36 cellular contexts compared by ENCODE assay signal in the genomic region with DNA sequence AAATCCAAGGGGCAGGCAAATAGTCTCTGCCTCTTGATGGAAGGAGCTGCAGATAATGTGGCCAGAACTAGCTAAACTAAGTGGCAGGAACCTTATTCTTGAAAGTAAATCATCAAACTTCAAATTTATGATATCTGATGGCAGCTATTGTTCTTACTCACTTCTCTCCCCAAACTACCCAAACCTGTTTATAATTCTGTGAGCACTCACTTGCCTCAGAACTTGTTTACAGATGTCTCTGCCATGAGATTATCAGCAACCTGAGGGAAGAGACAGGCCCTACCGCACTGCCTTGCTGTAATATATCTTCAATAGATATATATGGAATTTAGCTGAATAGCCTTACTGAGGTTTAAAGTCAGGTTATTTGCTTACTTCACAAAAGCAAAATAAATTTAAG.
"Had no signal": no experiment of that assay in that cellular context is flagged by ENCODE, and none has a peak within 500 bp of the region (broad histone marks: within the 10 kb centered on the region; RNA-seq: fewer than 3 reads in every experiment).

No MANE protein-coding gene starts in this region.

- H3K36me3 Mint-ChIP-seq: activated CD4-positive, alpha-beta memory T cell treated with anti-CD3 and anti-CD28 coated beads for 36 hours; activated CD8-positive, alpha-beta memory T cell treated with anti-CD3 and anti-CD28 coated beads, Interleukin-2, amount 10 ng/mL, durations not matched to agents 7 days and 5 days; activated naive CD4-positive, alpha-beta T cell treated with anti-CD3 and anti-CD28 coated beads, Interleukin-2, amount 50 U/mL, for 24 hours had no signal

- H3K9me3 ChIP-seq: adrenal gland, body of pancreas, colonic mucosa, esophagus muscularis mucosa, gastrocnemius medialis, heart left ventricle had no signal

- ATAC-seq: activated CD4-positive, alpha-beta T cell treated with anti-CD3 and anti-CD28 coated beads for 36 hours; activated CD8-positive, alpha-beta memory T cell treated with anti-CD3 and anti-CD28 coated beads, Interleukin-2, amount 10 ng/mL, durations not matched to agents 7 days and 5 days; activated CD8-positive, alpha-beta T cell treated with anti-CD3 and anti-CD28 coated beads, Interleukin-2, amount 10 ng/mL, durations not matched to agents 7 days and 5 days; activated naive CD8-positive, alpha-beta T cell treated with anti-CD3 and anti-CD28 coated beads, Interleukin-2, amount 50 U/mL, for 24 hours; body of pancreas; foreskin keratinocyte; gastrocnemius medialis; heart left ventricle; T-helper 17 cell had no signal

- H3K27ac ChIP-seq: adrenal gland, body of pancreas, cardiac muscle cell, colonic mucosa, esophagus muscularis mucosa, foreskin keratinocyte, gastrocnemius medialis, heart left ventricle had no signal

- H3K9me3 Mint-ChIP-seq: activated CD4-positive, alpha-beta memory T cell treated with anti-CD3 and anti-CD28 coated beads for 36 hours; activated naive CD4-positive, alpha-beta T cell treated with anti-CD3 and anti-CD28 coated beads for 36 hours; activated naive CD4-positive, alpha-beta T cell treated with anti-CD3 and anti-CD28 coated beads, Interleukin-2, amount 50 U/mL, for 24 hours; activated naive CD8-positive, alpha-beta T cell treated with anti-CD3 and anti-CD28 coated beads, Interleukin-2, amount 50 U/mL, for 24 hours; activated T-helper 1 cell treated with anti-CD3 and anti-CD28 coated beads, Interleukin-12 subunit alpha, Interleukin-12 subunit beta, Interleukin-2, Interleukin-4 antibody, amounts not matched to agents 30 ng/mL and 10 ng/mL and 1 ng/mL, durations not matched to agents 14 hours and 24 hours and 36 hours; activated T-helper 2 cell treated with anti-CD3 and anti-CD28 coated beads, Interferon-gamma antibody, Interleukin-2, Interleukin-4, amounts not matched to agents 10 μg/mL and 5 μg/mL and 100 μg/mL, durations not matched to agents 14 hours and 24 hours and 36 hours; T-helper 2 cell treated with Interferon-gamma antibody and Interleukin-4, amounts not matched to agents 5 μg/mL and 100 μg/mL, for 36 hours had no signal

- H3K4me3 Mint-ChIP-seq: activated CD4-positive, alpha-beta memory T cell treated with anti-CD3 and anti-CD28 coated beads for 36 hours; activated CD4-positive, alpha-beta T cell treated with anti-CD3 and anti-CD28 coated beads for 36 hours; activated CD4-positive, alpha-beta T cell treated with anti-CD3 and anti-CD28 coated beads, Interleukin-2, amount 10 ng/mL, durations not matched to agents 24 days and 14 days; activated CD8-positive, alpha-beta memory T cell treated with anti-CD3 and anti-CD28 coated beads, Interleukin-2, amount 10 ng/mL, durations not matched to agents 7 days and 5 days; activated CD8-positive, alpha-beta T cell treated with anti-CD3 and anti-CD28 coated beads, Interleukin-2, amount 10 ng/mL, durations not matched to agents 7 days and 5 days; activated naive CD4-positive, alpha-beta T cell treated with anti-CD3 and anti-CD28 coated beads for 36 hours; activated naive CD4-positive, alpha-beta T cell treated with anti-CD3 and anti-CD28 coated beads, Interleukin-2, amount 50 U/mL, for 24 hours; activated naive CD8-positive, alpha-beta T cell treated with anti-CD3 and anti-CD28 coated beads for 36 hours; activated naive CD8-positive, alpha-beta T cell treated with anti-CD3 and anti-CD28 coated beads, Interleukin-2, amount 50 U/mL, for 24 hours; activated T-helper 1 cell treated with anti-CD3 and anti-CD28 coated beads, Interleukin-12 subunit alpha, Interleukin-12 subunit beta, Interleukin-2, Interleukin-4 antibody, amounts not matched to agents 30 ng/mL and 10 ng/mL and 1 ng/mL, durations not matched to agents 14 hours and 24 hours and 36 hours; T-helper 17 cell; T-helper 2 cell treated with Interferon-gamma antibody and Interleukin-4, amounts not matched to agents 5 μg/mL and 100 μg/mL, for 36 hours had no signal

- H3K27me3 ChIP-seq: adrenal gland, body of pancreas, colonic mucosa, esophagus muscularis mucosa, foreskin keratinocyte, heart left ventricle had no signal

- H3K36me3 ChIP-seq: adrenal gland, cardiac muscle cell, colonic mucosa, esophagus muscularis mucosa, gastrocnemius medialis had no signal

- FAIRE-seq: endometrium, endothelial cell of umbilical vein had no signal

- H3K27ac Mint-ChIP-seq: activated CD4-positive, alpha-beta memory T cell treated with anti-CD3 and anti-CD28 coated beads for 36 hours; activated CD4-positive, alpha-beta T cell treated with anti-CD3 and anti-CD28 coated beads for 36 hours; activated CD4-positive, alpha-beta T cell treated with anti-CD3 and anti-CD28 coated beads, Interleukin-2, amount 10 ng/mL, durations not matched to agents 24 days and 14 days; activated CD8-positive, alpha-beta memory T cell treated with anti-CD3 and anti-CD28 coated beads, Interleukin-2, amount 10 ng/mL, durations not matched to agents 7 days and 5 days; activated CD8-positive, alpha-beta T cell treated with anti-CD3 and anti-CD28 coated beads, Interleukin-2, amount 10 ng/mL, durations not matched to agents 7 days and 5 days; activated naive CD4-positive, alpha-beta T cell treated with anti-CD3 and anti-CD28 coated beads for 36 hours; activated naive CD4-positive, alpha-beta T cell treated with anti-CD3 and anti-CD28 coated beads, Interleukin-2, amount 50 U/mL, for 24 hours; activated naive CD8-positive, alpha-beta T cell treated with anti-CD3 and anti-CD28 coated beads for 36 hours; activated naive CD8-positive, alpha-beta T cell treated with anti-CD3 and anti-CD28 coated beads, Interleukin-2, amount 50 U/mL, for 24 hours; activated T-helper 1 cell treated with anti-CD3 and anti-CD28 coated beads, Interleukin-12 subunit alpha, Interleukin-12 subunit beta, Interleukin-2, Interleukin-4 antibody, amounts not matched to agents 30 ng/mL and 10 ng/mL and 1 ng/mL, durations not matched to agents 14 hours and 24 hours and 36 hours; activated T-helper 2 cell treated with anti-CD3 and anti-CD28 coated beads, Interferon-gamma antibody, Interleukin-2, Interleukin-4, amounts not matched to agents 10 μg/mL and 5 μg/mL and 100 μg/mL, durations not matched to agents 14 hours and 24 hours and 36 hours; T-helper 17 cell; T-helper 2 cell treated with Interferon-gamma antibody and Interleukin-4, amounts not matched to agents 5 μg/mL and 100 μg/mL, for 36 hours had no signal

- H3K4me3 ChIP-seq: adrenal gland, body of pancreas, cardiac muscle cell, colonic mucosa, esophagus muscularis mucosa, gastrocnemius medialis, heart left ventricle had no signal

- H3K4me1 ChIP-seq: adrenal gland, colonic mucosa, foreskin keratinocyte had no signal

- DNase-seq: activated CD4-positive, alpha-beta memory T cell treated with anti-CD3 and anti-CD28 coated beads for 36 hours; activated CD4-positive, alpha-beta T cell treated with anti-CD3 and anti-CD28 coated beads for 36 hours; activated CD4-positive, alpha-beta T cell treated with anti-CD3 and anti-CD28 coated beads, Interleukin-2, amount 10 ng/mL, durations not matched to agents 24 days and 14 days; activated CD4-positive, CD25-positive, alpha-beta regulatory T cell; activated CD4-positive, CD25-positive, alpha-beta regulatory T cell treated with anti-CD3 and anti-CD28 coated beads, Interleukin-2, amount 50 U/mL, for 72 hours; activated CD8-positive, alpha-beta memory T cell treated with anti-CD3 and anti-CD28 coated beads, Interleukin-2, amount 10 ng/mL, durations not matched to agents 7 days and 5 days; activated CD8-positive, alpha-beta memory T cell treated with anti-CD3 and anti-CD28 coated beads, Interleukin-2, amount 50 U/mL, for 4 hours; activated CD8-positive, alpha-beta T cell treated with anti-CD3 and anti-CD28 coated beads, Interleukin-2, amount 10 ng/mL, durations not matched to agents 7 days and 5 days; activated effector memory CD4-positive, alpha-beta T cell treated with anti-CD3 and anti-CD28 coated beads, Interleukin-2, amount 50 U/mL, for 16 hours; activated naive CD4-positive, alpha-beta T cell treated with anti-CD3 and anti-CD28 coated beads for 36 hours; activated naive CD8-positive, alpha-beta T cell treated with anti-CD3 and anti-CD28 coated beads for 36 hours; activated naive CD8-positive, alpha-beta T cell treated with anti-CD3 and anti-CD28 coated beads, Interleukin-2, amount 50 U/mL, for 24 hours; activated T-cell treated with anti-CD3 and anti-CD28 coated beads, Interleukin-2, amount 50 U/mL, for 1 hour; activated T-cell treated with anti-CD3 and anti-CD28 coated beads, Interleukin-2, amount 50 U/mL, for 48 hours; adrenal gland; amygdala; aorta; body of pancreas; central memory CD4-positive, alpha-beta T cell; cerebellar nuclear complex; colonic mucosa; effector CD8-positive, alpha-beta T cell; gastrocnemius medialis; glutamatergic neuron; heart left ventricle; T-helper 17 cell; T1000 had no signal
